Comparison of ENCODE assay signal across 33 cellular contexts in the genomic region with DNA sequence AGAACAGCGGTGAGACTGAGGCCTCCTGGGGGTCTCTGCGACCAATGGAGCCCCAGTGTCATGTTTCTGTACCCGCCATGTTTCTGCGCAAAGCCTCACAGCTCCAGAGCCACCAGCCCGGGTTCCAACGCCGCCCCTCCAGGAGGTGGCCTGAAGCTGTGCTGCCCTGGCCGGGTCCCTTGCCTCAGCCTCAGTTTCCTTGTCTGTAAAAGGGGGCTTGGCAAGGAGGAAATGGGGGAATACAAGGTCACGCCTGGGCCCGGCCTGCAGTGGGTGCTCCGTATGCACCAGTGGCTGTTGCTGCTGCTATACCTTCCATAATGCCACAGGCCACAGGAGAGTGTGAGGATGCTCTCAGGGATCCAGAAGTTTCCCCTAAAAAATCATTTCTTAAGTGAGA.
"Had no signal": no experiment of that assay in that cellular context is flagged by ENCODE, and none has a peak within 500 bp of the region (broad histone marks: within the 10 kb centered on the region; RNA-seq: fewer than 3 reads in every experiment).

No MANE protein-coding gene starts in this region.

- H3K36me3 ChIP-seq: adrenal gland, brain microvascular endothelial cell, breast epithelium had no signal

- H3K4me1 ChIP-seq: adrenal gland, body of pancreas, breast epithelium had no signal

- H3K27me3 ChIP-seq: adrenal gland, body of pancreas, brain microvascular endothelial cell, breast epithelium had no signal

- H3K4me3 ChIP-seq: adrenal gland, body of pancreas, breast epithelium had no signal

- H3K27ac ChIP-seq: adrenal gland, body of pancreas, brain microvascular endothelial cell, breast epithelium, VCaP had no signal

- DNase-seq: activated B cell treated with CpG ODN at 0.5 μM for 24 hours; activated CD4-positive, alpha-beta memory T cell treated with anti-CD3 and anti-CD28 coated beads for 36 hours; activated CD4-positive, alpha-beta T cell treated with anti-CD3 and anti-CD28 coated beads for 4 hours; activated CD4-positive, alpha-beta T cell treated with anti-CD3 and anti-CD28 coated beads, Interleukin-2, amount 10 ng/mL, durations not matched to agents 24 days and 14 days; activated CD4-positive, alpha-beta T cell treated with anti-CD3 and anti-CD28 coated beads, Interleukin-2, amount 50 U/mL, for 1 hour; activated CD4-positive, alpha-beta T cell treated with anti-CD3 and anti-CD28 coated beads, Interleukin-2, amount 50 U/mL, for 4 hours; activated CD4-positive, CD25-positive, alpha-beta regulatory T cell treated with anti-CD3 and anti-CD28 coated beads, Interleukin-2, amount 50 U/mL, for 72 hours; activated CD8-positive, alpha-beta memory T cell treated with anti-CD3 and anti-CD28 coated beads, Interleukin-2, amount 50 U/mL, for 4 hours; activated CD8-positive, alpha-beta T cell treated with anti-CD3 and anti-CD28 coated beads for 36 hours; activated effector memory CD4-positive, alpha-beta T cell treated with anti-CD3 and anti-CD28 coated beads, Interleukin-2, amount 50 U/mL, for 16 hours; activated gamma-delta T cell treated with Interleukin-2 at 50 U/mL for 16 hours; activated naive CD4-positive, alpha-beta T cell; activated naive CD4-positive, alpha-beta T cell treated with anti-CD3 and anti-CD28 coated beads for 36 hours; activated naive CD4-positive, alpha-beta T cell treated with anti-CD3 and anti-CD28 coated beads, Interleukin-2, amount 50 U/mL, for 16 hours; activated naive CD8-positive, alpha-beta T cell treated with anti-CD3 and anti-CD28 coated beads for 36 hours; activated T-cell treated with anti-CD3 and anti-CD28 coated beads for 4 hours; activated T-cell treated with anti-CD3 and anti-CD28 coated beads, Interleukin-2, amount 50 U/mL, for 1 hour; activated T-cell treated with anti-CD3 and anti-CD28 coated beads, Interleukin-2, amount 50 U/mL, for 4 hours; activated T-cell treated with anti-CD3 and anti-CD28 coated beads, Interleukin-2, amount 50 U/mL, for 72 hours; adrenal gland; amniotic stem cell; aorta; body of pancreas; brain microvascular endothelial cell; central memory CD4-positive, alpha-beta T cell; cerebellar nuclear complex; T-helper 1 cell; T-helper 2 cell; T-helper 9 cell had no signal

- ATAC-seq: activated CD8-positive, alpha-beta T cell treated with anti-CD3 and anti-CD28 coated beads for 36 hours; activated naive CD4-positive, alpha-beta T cell treated with anti-CD3 and anti-CD28 coated beads, Interleukin-2, amount 50 U/mL, for 72 hours; activated T-cell treated with anti-CD3 and anti-CD28 coated beads, Interleukin-2, amount 50 U/mL, for 4 hours; activated T-cell treated with anti-CD3 and anti-CD28 coated beads, Interleukin-2, amount 50 U/mL, for 72 hours; activated T-helper 17 cell treated with anti-CD3 and anti-CD28 coated beads, Interleukin-2, amount 50 U/mL, for 72 hours; body of pancreas had no signal

- H3K9me3 ChIP-seq: adrenal gland, body of pancreas had no signal
